Comparison of ENCODE assay signal across 8 cellular contexts in genomic region chr7:30163231-30163894, GRCh38. TPM values are rescaled to one million over a fixed set of nuclear protein-coding genes. Genes with fewer than 3 reads are reported as not detected.
DNase-seq lines count a peak whose midpoint lies in the region; ATAC-seq, FAIRE-seq and TF ChIP-seq lines count a peak whose summit lies in the region.

No MANE protein-coding gene starts in this region.

- no peaks in the 10 kb centered on the region for H3K27me3 Mint-ChIP-seq in MCF 10A (ENCODE audit: insufficient read depth, unreplicated experiment)

- POLR2A ChIA-PET in MCF 10A (lab: Yijun Ruan, JAX), result interaction anchor here (0.9 to 4.3 kb wide), 7 partner anchors 9 to 250 kb away, joined by 3 to 23 read pairs (median 5); partner anchors contain the start of gene MTURN

- no peak for TF ChIP-seq CTCF in MCF 10A (IDR thresholded peaks at IDR 0.05; ENCODE audit: unreplicated experiment)

- TF ChIP-seq POLR2A in GM12891 (IDR thresholded peaks at IDR 0.05; ENCODE audit: low read depth, low read length), result no peak

- CTCF ChIA-PET in MCF 10A (lab: Yijun Ruan, JAX), result interaction anchor here (0.5 to 2.2 kb wide), 12 partner anchors 19 to 1837 kb away, joined by 3 to 13 read pairs (median 4); no protein-coding TSS in a partner anchor

- FAIRE-seq in GM12891 (lab: Jason Lieb, UNC), result peak; percentile 63

- H3K4me1 Mint-ChIP-seq in MCF 10A (ENCODE audit: insufficient read depth, unreplicated experiment), result peaks cover 42% of the 10 kb centered on the region

- BruUV-seq in MCF 10A (replicated peaks; lab: Mats Ljungman, UMichigan), result no TSS peak

- peak; percentile 37 for ATAC-seq in HG02763 (IDR thresholded peaks at IDR 0.05; ENCODE audit: unreplicated experiment)

- H3K27ac Mint-ChIP-seq in MCF 10A (ENCODE audit: low read depth, unreplicated experiment), result peak overlapping the region; percentile 92

- no peaks in the 10 kb centered on the region for H3K9me3 Mint-ChIP-seq in MCF 10A (ENCODE audit: unreplicated experiment)

- H3K4me3 Mint-ChIP-seq in MCF 10A (ENCODE audit: unreplicated experiment), result peak overlapping the region; percentile 16

- DNase-seq in GM12891 (ENCODE audit: insufficient read length, low spot score), result no peak
- peak; percentile 56 to 65 for DNase-seq in NOMO-1 (lab: John Stamatoyannopoulos, UW; ENCODE audit: unreplicated experiment in 2 of 2)
- DNase-seq in MCF 10A (ENCODE audit: unreplicated experiment), result peak; percentile 47
- peak; percentile 62 for DNase-seq in myocyte (ENCODE audit: low read depth)
- DNase-seq in islet precursor cell, result no peak
- no peak for DNase-seq in NCI-H524 treated with DMSO at 0.1 percent for 48 hours (lab: John Stamatoyannopoulos, UW)
- DNase-seq in cerebellum (ENCODE audit: low spot score), result no peak

- intact Hi-C loops in MCF 10A (cut with micrococcal nuclease), result loop anchor here (2.0 kb wide), 1 partner anchor 29 kb away; the partner anchor contains the start of gene MTURN

- peaks cover 6% of the 10 kb centered on the region for H3K36me3 Mint-ChIP-seq in MCF 10A (ENCODE audit: insufficient read depth, unreplicated experiment)

TF ChIP-seq in GM12891, 5 proteins besides CTCF, POLR2A, EP300 and RAD21:
- TF ChIP-seq POLR2AphosphoS5 (IDR thresholded peaks at IDR 0.05; ENCODE audit: low read depth, low read length) (no peak), TAF1 (IDR thresholded peaks at IDR 0.05; ENCODE audit: low read depth, low read length) (no peak), SPI1 (IDR thresholded peaks at IDR 0.05; ENCODE audit: low read depth, low read length) (no peak), PAX5 (IDR thresholded peaks at IDR 0.05; ENCODE audit: insufficient read depth, low read length, severe bottlenecking) (no peak), POU2F2 (IDR thresholded peaks at IDR 0.05; ENCODE audit: low read depth, low read length) (no peak)

RNA-seq across cellular contexts. Expression of gene MTURN, which starts 28.6 kb away (rescaled TPM):
- polyA plus RNA-seq in GM12891 (2012; ENCODE audit: low read depth, missing spikeins), result 1.1 TPM
- 7.5 and 10.5 TPM in 2 replicates for total RNA-seq in MCF 10A (2022)
- 40.5 and 41.9 TPM in 2 replicates for total RNA-seq in myocyte
- polyA plus RNA-seq in myocyte (2012), result 113 TPM
- 137 TPM for total RNA-seq in cerebellum

Comparison
In these comparisons a context has a peak if more than half of its experiments do, and no peak if none do; other contexts are left out.
1. DNase-seq: peak in NOMO-1 (2 of 2), MCF 10A (single experiment) and myocyte (single experiment); none in GM12891 (single experiment), islet precursor cell (single experiment), NCI-H524 treated with DMSO at 0.1 percent for 48 hours (single experiment) and cerebellum (single experiment).